ENCODE assay signal across 1 cellular context in genomic region chr4:130563185-130563890, GRCh38.
TF ChIP-seq lines count a peak whose summit lies in the region.

No MANE protein-coding gene starts in this region.

TF ChIP-seq in GM23338, 12 proteins besides CTCF, POLR2A, EP300 and RAD21:
- TF ChIP-seq, protein P1, sequence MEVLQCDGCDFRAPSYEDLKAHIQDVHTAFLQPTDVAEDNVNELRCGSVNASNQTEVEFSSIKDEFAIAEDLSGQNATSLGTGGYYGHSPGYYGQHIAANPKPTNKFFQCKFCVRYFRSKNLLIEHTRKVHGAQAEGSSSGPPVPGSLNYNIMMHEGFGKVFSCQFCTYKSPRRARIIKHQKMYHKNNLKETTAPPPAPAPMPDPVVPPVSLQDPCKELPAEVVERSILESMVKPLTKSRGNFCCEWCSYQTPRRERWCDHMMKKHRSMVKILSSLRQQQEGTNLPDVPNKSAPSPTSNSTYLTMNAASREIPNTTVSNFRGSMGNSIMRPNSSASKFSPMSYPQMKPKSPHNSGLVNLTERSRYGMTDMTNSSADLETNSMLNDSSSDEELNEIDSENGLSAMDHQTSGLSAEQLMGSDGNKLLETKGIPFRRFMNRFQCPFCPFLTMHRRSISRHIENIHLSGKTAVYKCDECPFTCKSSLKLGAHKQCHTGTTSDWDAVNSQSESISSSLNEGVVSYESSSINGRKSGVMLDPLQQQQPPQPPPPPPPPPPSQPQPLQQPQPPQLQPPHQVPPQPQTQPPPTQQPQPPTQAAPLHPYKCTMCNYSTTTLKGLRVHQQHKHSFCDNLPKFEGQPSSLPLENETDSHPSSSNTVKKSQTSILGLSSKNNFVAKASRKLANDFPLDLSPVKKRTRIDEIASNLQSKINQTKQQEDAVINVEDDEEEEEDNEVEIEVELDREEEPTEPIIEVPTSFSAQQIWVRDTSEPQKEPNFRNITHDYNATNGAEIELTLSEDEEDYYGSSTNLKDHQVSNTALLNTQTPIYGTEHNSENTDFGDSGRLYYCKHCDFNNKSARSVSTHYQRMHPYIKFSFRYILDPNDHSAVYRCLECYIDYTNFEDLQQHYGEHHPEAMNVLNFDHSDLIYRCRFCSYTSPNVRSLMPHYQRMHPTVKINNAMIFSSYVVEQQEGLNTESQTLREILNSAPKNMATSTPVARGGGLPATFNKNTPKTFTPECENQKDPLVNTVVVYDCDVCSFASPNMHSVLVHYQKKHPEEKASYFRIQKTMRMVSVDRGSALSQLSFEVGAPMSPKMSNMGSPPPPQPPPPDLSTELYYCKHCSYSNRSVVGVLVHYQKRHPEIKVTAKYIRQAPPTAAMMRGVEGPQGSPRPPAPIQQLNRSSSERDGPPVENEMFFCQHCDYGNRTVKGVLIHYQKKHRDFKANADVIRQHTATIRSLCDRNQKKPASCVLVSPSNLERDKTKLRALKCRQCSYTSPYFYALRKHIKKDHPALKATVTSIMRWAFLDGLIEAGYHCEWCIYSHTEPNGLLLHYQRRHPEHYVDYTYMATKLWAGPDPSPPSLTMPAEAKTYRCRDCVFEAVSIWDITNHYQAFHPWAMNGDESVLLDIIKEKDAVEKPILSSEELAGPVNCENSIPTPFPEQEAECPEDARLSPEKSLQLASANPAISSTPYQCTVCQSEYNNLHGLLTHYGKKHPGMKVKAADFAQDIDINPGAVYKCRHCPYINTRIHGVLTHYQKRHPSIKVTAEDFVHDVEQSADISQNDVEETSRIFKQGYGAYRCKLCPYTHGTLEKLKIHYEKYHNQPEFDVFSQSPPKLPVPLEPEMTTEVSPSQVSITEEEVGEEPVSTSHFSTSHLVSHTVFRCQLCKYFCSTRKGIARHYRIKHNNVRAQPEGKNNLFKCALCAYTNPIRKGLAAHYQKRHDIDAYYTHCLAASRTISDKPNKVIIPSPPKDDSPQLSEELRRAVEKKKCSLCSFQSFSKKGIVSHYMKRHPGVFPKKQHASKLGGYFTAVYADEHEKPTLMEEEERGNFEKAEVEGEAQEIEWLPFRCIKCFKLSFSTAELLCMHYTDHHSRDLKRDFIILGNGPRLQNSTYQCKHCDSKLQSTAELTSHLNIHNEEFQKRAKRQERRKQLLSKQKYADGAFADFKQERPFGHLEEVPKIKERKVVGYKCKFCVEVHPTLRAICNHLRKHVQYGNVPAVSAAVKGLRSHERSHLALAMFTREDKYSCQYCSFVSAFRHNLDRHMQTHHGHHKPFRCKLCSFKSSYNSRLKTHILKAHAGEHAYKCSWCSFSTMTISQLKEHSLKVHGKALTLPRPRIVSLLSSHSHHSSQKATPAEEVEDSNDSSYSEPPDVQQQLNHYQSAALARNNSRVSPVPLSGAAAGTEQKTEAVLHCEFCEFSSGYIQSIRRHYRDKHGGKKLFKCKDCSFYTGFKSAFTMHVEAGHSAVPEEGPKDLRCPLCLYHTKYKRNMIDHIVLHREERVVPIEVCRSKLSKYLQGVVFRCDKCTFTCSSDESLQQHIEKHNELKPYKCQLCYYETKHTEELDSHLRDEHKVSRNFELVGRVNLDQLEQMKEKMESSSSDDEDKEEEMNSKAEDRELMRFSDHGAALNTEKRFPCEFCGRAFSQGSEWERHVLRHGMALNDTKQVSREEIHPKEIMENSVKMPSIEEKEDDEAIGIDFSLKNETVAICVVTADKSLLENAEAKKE (CRISPR knock-in tag; IDR thresholded peaks at IDR 0.05), result peak; percentile 19; the same call in 1 of the 2 replicates
- no peak for TF ChIP-seq EZH2phosphoT487 (IDR thresholded peaks at IDR 0.05; ENCODE audit: unreplicated experiment)
TF ChIP-seq in GM23338: peak in this region for 1.
